9 cellular contexts compared by ENCODE assay signal in the genomic region with DNA sequence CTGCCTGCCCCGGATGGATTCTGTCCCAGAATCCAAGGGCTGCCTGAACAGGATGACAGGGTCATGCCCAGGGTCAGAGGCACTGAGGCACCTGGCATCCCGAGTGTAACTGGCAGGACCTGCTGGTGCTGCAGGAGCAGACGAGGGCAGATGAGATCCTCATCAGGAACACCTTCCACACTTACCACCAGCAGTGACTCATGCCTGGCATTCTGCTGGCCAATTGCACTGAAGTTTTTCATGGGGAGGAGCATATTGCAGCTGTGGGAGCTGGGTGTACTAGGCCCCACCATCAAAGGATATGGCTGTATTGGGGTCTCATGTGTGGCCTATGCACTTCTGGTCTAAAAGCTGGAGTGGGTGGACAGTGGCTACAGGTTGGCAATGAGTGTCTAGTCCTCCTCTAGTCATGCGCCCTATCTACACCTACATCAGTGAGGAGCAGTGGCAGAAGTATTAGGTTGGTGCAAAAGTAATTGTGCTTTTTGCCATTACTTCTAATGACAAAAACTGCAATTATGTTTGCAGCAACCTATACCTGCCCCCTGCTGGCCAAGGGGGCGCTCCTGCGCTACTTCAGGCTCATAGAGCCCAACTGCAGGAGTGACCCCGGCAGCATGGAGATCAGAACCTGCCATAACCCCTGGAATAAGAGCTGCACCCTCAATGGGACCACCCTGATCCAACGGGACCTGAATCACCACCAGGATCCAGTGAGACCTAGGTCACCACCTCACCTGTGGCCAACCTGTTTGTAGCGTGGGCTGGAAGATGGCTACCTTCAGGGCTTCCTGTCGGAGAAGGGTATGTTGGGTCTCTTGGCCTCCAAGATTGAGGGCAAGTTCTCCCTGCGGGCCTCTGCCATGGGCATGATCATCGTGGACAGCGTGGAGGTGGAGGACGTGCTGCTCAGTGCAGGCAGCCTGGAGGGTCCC. TPM values are rescaled to one million over a fixed set of nuclear protein-coding genes. Genes with fewer than 3 reads are reported as not detected.
A peak's percentile ranks its signal among the peaks of the same experiment; 100 is the strongest.
DNase-seq lines count a peak whose midpoint lies in the region; ATAC-seq and TF ChIP-seq lines count a peak whose summit lies in the region.
"Had no signal": no experiment of that assay in that cellular context is flagged by ENCODE, and none has a peak within 500 bp of the region (broad histone marks: within the 10 kb centered on the region; RNA-seq: fewer than 3 reads in every experiment).

No MANE protein-coding gene starts in this region.

- H3K4me1 Mint-ChIP-seq in activated T-helper 2 cell treated with anti-CD3 and anti-CD28 coated beads, Interferon-gamma antibody, Interleukin-2, Interleukin-4, amounts not matched to agents 10 μg/mL and 5 μg/mL and 100 μg/mL, durations not matched to agents 14 hours and 24 hours and 36 hours (ENCODE audit: low read depth) = peaks cover 35% of the 10 kb centered on the region

- H3K36me3 Mint-ChIP-seq in activated T-helper 2 cell treated with anti-CD3 and anti-CD28 coated beads, Interferon-gamma antibody, Interleukin-2, Interleukin-4, amounts not matched to agents 10 μg/mL and 5 μg/mL and 100 μg/mL, durations not matched to agents 14 hours and 24 hours and 36 hours (ENCODE audit: low read depth) = no peaks in the 10 kb centered on the region

- H3K27me3 Mint-ChIP-seq in activated T-helper 2 cell treated with anti-CD3 and anti-CD28 coated beads, Interferon-gamma antibody, Interleukin-2, Interleukin-4, amounts not matched to agents 10 μg/mL and 5 μg/mL and 100 μg/mL, durations not matched to agents 14 hours and 24 hours and 36 hours (ENCODE audit: low read depth) = peaks cover 19% of the 10 kb centered on the region

- H3K4me3 ChIP-seq in left lung = no peak overlapping the region
- no peak overlapping the region for H3K4me3 ChIP-seq in ovary
- no peak overlapping the region for H3K4me3 ChIP-seq in uterus
- H3K4me3 ChIP-seq: heart right ventricle had no signal

- DNase-seq in GM10266 (ENCODE audit: extremely low spot score) (peak; percentile 46), NCI-H774 (lab: John Stamatoyannopoulos, UW) (peak; percentile 22), left lung (no peak), hippocampal formation (lab: John Stamatoyannopoulos, UW) (no peak), ovary (no peak), uterus (no peak)
- peak; percentile 33 for DNase-seq in activated T-helper 2 cell treated with anti-CD3 and anti-CD28 coated beads, Interferon-gamma antibody, Interleukin-2, Interleukin-4, amounts not matched to agents 10 μg/mL and 5 μg/mL and 100 μg/mL, durations not matched to agents 14 hours and 24 hours and 36 hours (ENCODE audit: low spot score)

- H3K27ac ChIP-seq in left lung = no peak overlapping the region
- H3K27ac ChIP-seq in ovary = no peak overlapping the region
- no peak overlapping the region for H3K27ac ChIP-seq in uterus
- H3K27ac ChIP-seq: heart right ventricle had no signal

- WGBS in ovary, 3 donors = 82 to 84% (median 84%) methylated on average over 14 of the region's 14 CpGs

- H3K9me3 Mint-ChIP-seq in activated T-helper 2 cell treated with anti-CD3 and anti-CD28 coated beads, Interferon-gamma antibody, Interleukin-2, Interleukin-4, amounts not matched to agents 10 μg/mL and 5 μg/mL and 100 μg/mL, durations not matched to agents 14 hours and 24 hours and 36 hours = no peaks in the 10 kb centered on the region

- H3K9me3 ChIP-seq in left lung = no peaks in the 10 kb centered on the region
- H3K9me3 ChIP-seq in ovary = no peaks in the 10 kb centered on the region
- no peaks in the 10 kb centered on the region for H3K9me3 ChIP-seq in uterus
- H3K9me3 ChIP-seq: heart right ventricle had no signal

- H3K4me1 ChIP-seq in left lung = no peaks in the 10 kb centered on the region
- no peaks in the 10 kb centered on the region for H3K4me1 ChIP-seq in ovary (ENCODE audit: insufficient read depth)
- H3K4me1 ChIP-seq in uterus = no peaks in the 10 kb centered on the region
- H3K4me1 ChIP-seq: heart right ventricle had no signal

- H3K36me3 ChIP-seq in left lung = no peaks in the 10 kb centered on the region
- no peaks in the 10 kb centered on the region for H3K36me3 ChIP-seq in ovary
- no peaks in the 10 kb centered on the region for H3K36me3 ChIP-seq in uterus
- H3K36me3 ChIP-seq: heart right ventricle had no signal

- TF ChIP-seq POLR2A in ovary (IDR thresholded peaks at IDR 0.05) (no peak), uterus (IDR thresholded peaks at IDR 0.05) (no peak)

- TF ChIP-seq EP300 in ovary (IDR thresholded peaks at IDR 0.05) = no peak

- H3K27ac Mint-ChIP-seq in activated T-helper 2 cell treated with anti-CD3 and anti-CD28 coated beads, Interferon-gamma antibody, Interleukin-2, Interleukin-4, amounts not matched to agents 10 μg/mL and 5 μg/mL and 100 μg/mL, durations not matched to agents 14 hours and 24 hours and 36 hours = no peak overlapping the region

- TF ChIP-seq CTCF in GM10266 (IDR thresholded peaks at IDR 0.05; ENCODE audit: control insufficient read depth, insufficient read depth, low read depth, missing control alignments) (peak; percentile 74), left lung (IDR thresholded peaks at IDR 0.05) (peak; percentile 24 to 48), ovary (IDR thresholded peaks at IDR 0.05) (no peak), uterus (IDR thresholded peaks at IDR 0.05) (no peak)

- ATAC-seq in left lung (peak; percentile 79), HG03045 (IDR thresholded peaks at IDR 0.05; ENCODE audit: unreplicated experiment) (no peak)

- intact Hi-C loops in activated T-helper 2 cell treated with anti-CD3 and anti-CD28 coated beads, Interferon-gamma antibody, Interleukin-2, Interleukin-4, amounts not matched to agents 10 μg/mL and 5 μg/mL and 100 μg/mL, durations not matched to agents 14 hours and 24 hours and 36 hours (cut with micrococcal nuclease) = loop anchor here (2.0 kb wide), 4 partner anchors 45 to 555 kb away; no protein-coding TSS in a partner anchor
- intact Hi-C loops in left lung (cut with DNase I) (no loop called here), ovary (cut with DNase I) (no loop called here), uterus (cut with DNase I; ENCODE audit: low total_unique reads) (no loop called here)

- H3K4me3 Mint-ChIP-seq in activated T-helper 2 cell treated with anti-CD3 and anti-CD28 coated beads, Interferon-gamma antibody, Interleukin-2, Interleukin-4, amounts not matched to agents 10 μg/mL and 5 μg/mL and 100 μg/mL, durations not matched to agents 14 hours and 24 hours and 36 hours (ENCODE audit: low read depth) = no peak overlapping the region

- H3K27me3 ChIP-seq in left lung = no peaks in the 10 kb centered on the region
- H3K27me3 ChIP-seq in ovary = no peaks in the 10 kb centered on the region
- H3K27me3 ChIP-seq in uterus = no peaks in the 10 kb centered on the region

RNA-seq across cellular contexts. Expression of gene C12orf42, which starts 8.0 kb away (rescaled TPM):
- not detected in 2 replicates for total RNA-seq in activated T-helper 2 cell treated with anti-CD3 and anti-CD28 coated beads, Interferon-gamma antibody, Interleukin-2, Interleukin-4, amounts not matched to agents 10 μg/mL and 5 μg/mL and 100 μg/mL, durations not matched to agents 14 hours and 24 hours and 36 hours
- total RNA-seq in left lung (not detected), ovary (not detected), uterus (under 1 TPM in 1 of 4 donors, not detected in 3; 0.21 TPM)
- polyA plus RNA-seq in ovary = not detected
- polyA plus RNA-seq: heart right ventricle had no signal

Comparison
In these comparisons a context has a peak if more than half of its experiments do, and no peak if none do; other contexts are left out.
1. DNase-seq: peak in GM10266 (single experiment), NCI-H774 (single experiment) and activated T-helper 2 cell treated with anti-CD3 and anti-CD28 coated beads, Interferon-gamma antibody, Interleukin-2, Interleukin-4, amounts not matched to agents 10 μg/mL and 5 μg/mL and 100 μg/mL, durations not matched to agents 14 hours and 24 hours and 36 hours (single experiment); none in left lung (0 of 2), hippocampal formation (0 of 2), ovary (0 of 5) and uterus (0 of 2).
2. CTCF ChIP-seq: peak in GM10266 (single experiment) and left lung (2 of 2); none in ovary (0 of 3) and uterus (0 of 4).